In genomic region chr1:153919879-153920852, GRCh38 we compare ENCODE assay signal across 1 cellular context.
TF ChIP-seq lines count a peak whose summit lies in the region.

No MANE protein-coding gene starts in this region.

TF ChIP-seq in K562, 482 proteins besides CTCF, POLR2A, EP300 and RAD21 (continued from another document):
- TF ChIP-seq DEAF1 (CRISPR knock-in tag; IDR thresholded peaks at IDR 0.05): peak; percentile 25; the same call in 1 of the 2 replicates
- no peak for TF ChIP-seq ZNF583 (CRISPR knock-in tag; IDR thresholded peaks at IDR 0.05)
